Comparison of ENCODE assay signal across 1 cellular context in genomic region chr1:231528175-231529029, GRCh38.
TF ChIP-seq lines count a peak whose summit lies in the region.

Gene TSNAX (plus strand): TSS chr1:231528669. CDS start chr1:231528811, 142 bp downstream.

TF ChIP-seq in GM12878, 131 proteins besides CTCF, POLR2A, EP300 and RAD21 (continued from another document):
- TF ChIP-seq, protein P1, sequence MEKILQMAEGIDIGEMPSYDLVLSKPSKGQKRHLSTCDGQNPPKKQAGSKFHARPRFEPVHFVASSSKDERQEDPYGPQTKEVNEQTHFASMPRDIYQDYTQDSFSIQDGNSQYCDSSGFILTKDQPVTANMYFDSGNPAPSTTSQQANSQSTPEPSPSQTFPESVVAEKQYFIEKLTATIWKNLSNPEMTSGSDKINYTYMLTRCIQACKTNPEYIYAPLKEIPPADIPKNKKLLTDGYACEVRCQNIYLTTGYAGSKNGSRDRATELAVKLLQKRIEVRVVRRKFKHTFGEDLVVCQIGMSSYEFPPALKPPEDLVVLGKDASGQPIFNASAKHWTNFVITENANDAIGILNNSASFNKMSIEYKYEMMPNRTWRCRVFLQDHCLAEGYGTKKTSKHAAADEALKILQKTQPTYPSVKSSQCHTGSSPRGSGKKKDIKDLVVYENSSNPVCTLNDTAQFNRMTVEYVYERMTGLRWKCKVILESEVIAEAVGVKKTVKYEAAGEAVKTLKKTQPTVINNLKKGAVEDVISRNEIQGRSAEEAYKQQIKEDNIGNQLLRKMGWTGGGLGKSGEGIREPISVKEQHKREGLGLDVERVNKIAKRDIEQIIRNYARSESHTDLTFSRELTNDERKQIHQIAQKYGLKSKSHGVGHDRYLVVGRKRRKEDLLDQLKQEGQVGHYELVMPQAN (conservative IDR thresholded peaks at IDR 0.05) = peak; percentile 89
- TF ChIP-seq ASH2L (IDR thresholded peaks at IDR 0.05; ENCODE audit: borderline replicate concordance, low read depth) (0 out of 2 replicates have a peak, but pooled peaks have one; percentile 28), ZNF622 (IDR thresholded peaks at IDR 0.05) (no peak), CREM (IDR thresholded peaks at IDR 0.05; ENCODE audit: low read depth) (peak; percentile 79), RFX5 (IDR thresholded peaks at IDR 0.05; ENCODE audit: low read depth, low read length) (no peak), SPI1 (IDR thresholded peaks at IDR 0.05; ENCODE audit: borderline replicate concordance, insufficient read depth, low read depth, low read length) (no peak), ZBED1 (IDR thresholded peaks at IDR 0.05; ENCODE audit: borderline replicate concordance) (no peak), ATF2 (IDR thresholded peaks at IDR 0.05; ENCODE audit: low read length) (no peak), ATF7 (IDR thresholded peaks at IDR 0.05; ENCODE audit: low read depth) (0 out of 2 replicates have a peak, but pooled peaks have one; percentile 41), NR2C2 (IDR thresholded peaks at IDR 0.05; ENCODE audit: borderline replicate concordance, control insufficient read depth, insufficient read length, low read depth) (no peak), RAD51 (IDR thresholded peaks at IDR 0.05) (peak; percentile 31; the same call in 1 of the 2 replicates), CBFB (IDR thresholded peaks at IDR 0.05; ENCODE audit: low read depth) (peak; percentile 84), MAX (IDR thresholded peaks at IDR 0.05; ENCODE audit: low read depth, low read length) (peak; percentile 19), RCOR1 (conservative IDR thresholded peaks at IDR 0.05; ENCODE audit: low read depth, low read length) (no peak), PAX5 (IDR thresholded peaks at IDR 0.05; ENCODE audit: borderline replicate concordance, low read depth, low read length) (no peak), USF1 (IDR thresholded peaks at IDR 0.05; ENCODE audit: borderline replicate concordance, extremely low read length, insufficient read depth, low read depth, low read length) (no peak), E4F1 (IDR thresholded peaks at IDR 0.05; ENCODE audit: borderline replicate concordance, partially characterized antibody) (peak; percentile 18), MTA3 (IDR thresholded peaks at IDR 0.05; ENCODE audit: borderline replicate concordance, low read length) (no peak), MYC (IDR thresholded peaks at IDR 0.05; ENCODE audit: insufficient read depth, insufficient read length, insufficient replicate concordance, low read length, severe bottlenecking) (peak; percentile 44), DPF2 (IDR thresholded peaks at IDR 0.05) (no peak; the same call in 1 of the 2 replicates), BACH1 (IDR thresholded peaks at IDR 0.05; ENCODE audit: borderline replicate concordance) (0 out of 2 replicates have a peak, but pooled peaks have one; percentile 47), CEBPB (IDR thresholded peaks at IDR 0.05; ENCODE audit: borderline replicate concordance in 1 of 2, low read depth in 2 of 2, low read length in 2 of 2) (no peak), MTA2 (IDR thresholded peaks at IDR 0.05; ENCODE audit: low read depth) (no peak), NR2C1 (IDR thresholded peaks at IDR 0.05) (peak; percentile 39; the same call in 1 of the 2 replicates), ZNF217 (IDR thresholded peaks at IDR 0.05) (no peak), ESRRA (IDR thresholded peaks at IDR 0.05; ENCODE audit: low read length) (0 out of 2 replicates have a peak, but pooled peaks have one; percentile 11), ZBTB33 (IDR thresholded peaks at IDR 0.05) (0 out of 2 replicates have a peak, but pooled peaks have one; percentile 70), POLR2AphosphoS5 (IDR thresholded peaks at IDR 0.05; ENCODE audit: low read length) (peak; percentile 95)
- TF ChIP-seq, protein P2, sequence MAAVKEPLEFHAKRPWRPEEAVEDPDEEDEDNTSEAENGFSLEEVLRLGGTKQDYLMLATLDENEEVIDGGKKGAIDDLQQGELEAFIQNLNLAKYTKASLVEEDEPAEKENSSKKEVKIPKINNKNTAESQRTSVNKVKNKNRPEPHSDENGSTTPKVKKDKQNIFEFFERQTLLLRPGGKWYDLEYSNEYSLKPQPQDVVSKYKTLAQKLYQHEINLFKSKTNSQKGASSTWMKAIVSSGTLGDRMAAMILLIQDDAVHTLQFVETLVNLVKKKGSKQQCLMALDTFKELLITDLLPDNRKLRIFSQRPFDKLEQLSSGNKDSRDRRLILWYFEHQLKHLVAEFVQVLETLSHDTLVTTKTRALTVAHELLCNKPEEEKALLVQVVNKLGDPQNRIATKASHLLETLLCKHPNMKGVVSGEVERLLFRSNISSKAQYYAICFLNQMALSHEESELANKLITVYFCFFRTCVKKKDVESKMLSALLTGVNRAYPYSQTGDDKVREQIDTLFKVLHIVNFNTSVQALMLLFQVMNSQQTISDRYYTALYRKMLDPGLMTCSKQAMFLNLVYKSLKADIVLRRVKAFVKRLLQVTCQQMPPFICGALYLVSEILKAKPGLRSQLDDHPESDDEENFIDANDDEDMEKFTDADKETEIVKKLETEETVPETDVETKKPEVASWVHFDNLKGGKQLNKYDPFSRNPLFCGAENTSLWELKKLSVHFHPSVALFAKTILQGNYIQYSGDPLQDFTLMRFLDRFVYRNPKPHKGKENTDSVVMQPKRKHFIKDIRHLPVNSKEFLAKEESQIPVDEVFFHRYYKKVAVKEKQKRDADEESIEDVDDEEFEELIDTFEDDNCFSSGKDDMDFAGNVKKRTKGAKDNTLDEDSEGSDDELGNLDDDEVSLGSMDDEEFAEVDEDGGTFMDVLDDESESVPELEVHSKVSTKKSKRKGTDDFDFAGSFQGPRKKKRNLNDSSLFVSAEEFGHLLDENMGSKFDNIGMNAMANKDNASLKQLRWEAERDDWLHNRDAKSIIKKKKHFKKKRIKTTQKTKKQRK (IDR thresholded peaks at IDR 0.05; ENCODE audit: low read depth, low read length) = no peak
- TF ChIP-seq, protein P3, sequence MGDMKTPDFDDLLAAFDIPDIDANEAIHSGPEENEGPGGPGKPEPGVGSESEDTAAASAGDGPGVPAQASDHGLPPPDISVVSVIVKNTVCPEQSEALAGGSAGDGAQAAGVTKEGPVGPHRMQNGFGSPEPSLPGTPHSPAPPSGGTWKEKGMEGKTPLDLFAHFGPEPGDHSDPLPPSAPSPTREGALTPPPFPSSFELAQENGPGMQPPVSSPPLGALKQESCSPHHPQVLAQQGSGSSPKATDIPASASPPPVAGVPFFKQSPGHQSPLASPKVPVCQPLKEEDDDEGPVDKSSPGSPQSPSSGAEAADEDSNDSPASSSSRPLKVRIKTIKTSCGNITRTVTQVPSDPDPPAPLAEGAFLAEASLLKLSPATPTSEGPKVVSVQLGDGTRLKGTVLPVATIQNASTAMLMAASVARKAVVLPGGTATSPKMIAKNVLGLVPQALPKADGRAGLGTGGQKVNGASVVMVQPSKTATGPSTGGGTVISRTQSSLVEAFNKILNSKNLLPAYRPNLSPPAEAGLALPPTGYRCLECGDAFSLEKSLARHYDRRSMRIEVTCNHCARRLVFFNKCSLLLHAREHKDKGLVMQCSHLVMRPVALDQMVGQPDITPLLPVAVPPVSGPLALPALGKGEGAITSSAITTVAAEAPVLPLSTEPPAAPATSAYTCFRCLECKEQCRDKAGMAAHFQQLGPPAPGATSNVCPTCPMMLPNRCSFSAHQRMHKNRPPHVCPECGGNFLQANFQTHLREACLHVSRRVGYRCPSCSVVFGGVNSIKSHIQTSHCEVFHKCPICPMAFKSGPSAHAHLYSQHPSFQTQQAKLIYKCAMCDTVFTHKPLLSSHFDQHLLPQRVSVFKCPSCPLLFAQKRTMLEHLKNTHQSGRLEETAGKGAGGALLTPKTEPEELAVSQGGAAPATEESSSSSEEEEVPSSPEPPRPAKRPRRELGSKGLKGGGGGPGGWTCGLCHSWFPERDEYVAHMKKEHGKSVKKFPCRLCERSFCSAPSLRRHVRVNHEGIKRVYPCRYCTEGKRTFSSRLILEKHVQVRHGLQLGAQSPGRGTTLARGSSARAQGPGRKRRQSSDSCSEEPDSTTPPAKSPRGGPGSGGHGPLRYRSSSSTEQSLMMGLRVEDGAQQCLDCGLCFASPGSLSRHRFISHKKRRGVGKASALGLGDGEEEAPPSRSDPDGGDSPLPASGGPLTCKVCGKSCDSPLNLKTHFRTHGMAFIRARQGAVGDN (IDR thresholded peaks at IDR 0.05) = no peak; the same call in 1 of the 2 replicates
- TF ChIP-seq, protein P4, sequence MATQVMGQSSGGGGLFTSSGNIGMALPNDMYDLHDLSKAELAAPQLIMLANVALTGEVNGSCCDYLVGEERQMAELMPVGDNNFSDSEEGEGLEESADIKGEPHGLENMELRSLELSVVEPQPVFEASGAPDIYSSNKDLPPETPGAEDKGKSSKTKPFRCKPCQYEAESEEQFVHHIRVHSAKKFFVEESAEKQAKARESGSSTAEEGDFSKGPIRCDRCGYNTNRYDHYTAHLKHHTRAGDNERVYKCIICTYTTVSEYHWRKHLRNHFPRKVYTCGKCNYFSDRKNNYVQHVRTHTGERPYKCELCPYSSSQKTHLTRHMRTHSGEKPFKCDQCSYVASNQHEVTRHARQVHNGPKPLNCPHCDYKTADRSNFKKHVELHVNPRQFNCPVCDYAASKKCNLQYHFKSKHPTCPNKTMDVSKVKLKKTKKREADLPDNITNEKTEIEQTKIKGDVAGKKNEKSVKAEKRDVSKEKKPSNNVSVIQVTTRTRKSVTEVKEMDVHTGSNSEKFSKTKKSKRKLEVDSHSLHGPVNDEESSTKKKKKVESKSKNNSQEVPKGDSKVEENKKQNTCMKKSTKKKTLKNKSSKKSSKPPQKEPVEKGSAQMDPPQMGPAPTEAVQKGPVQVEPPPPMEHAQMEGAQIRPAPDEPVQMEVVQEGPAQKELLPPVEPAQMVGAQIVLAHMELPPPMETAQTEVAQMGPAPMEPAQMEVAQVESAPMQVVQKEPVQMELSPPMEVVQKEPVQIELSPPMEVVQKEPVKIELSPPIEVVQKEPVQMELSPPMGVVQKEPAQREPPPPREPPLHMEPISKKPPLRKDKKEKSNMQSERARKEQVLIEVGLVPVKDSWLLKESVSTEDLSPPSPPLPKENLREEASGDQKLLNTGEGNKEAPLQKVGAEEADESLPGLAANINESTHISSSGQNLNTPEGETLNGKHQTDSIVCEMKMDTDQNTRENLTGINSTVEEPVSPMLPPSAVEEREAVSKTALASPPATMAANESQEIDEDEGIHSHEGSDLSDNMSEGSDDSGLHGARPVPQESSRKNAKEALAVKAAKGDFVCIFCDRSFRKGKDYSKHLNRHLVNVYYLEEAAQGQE (IDR thresholded peaks at IDR 0.05; ENCODE audit: low read depth, low read length) = no peak
- TF ChIP-seq, protein P5, sequence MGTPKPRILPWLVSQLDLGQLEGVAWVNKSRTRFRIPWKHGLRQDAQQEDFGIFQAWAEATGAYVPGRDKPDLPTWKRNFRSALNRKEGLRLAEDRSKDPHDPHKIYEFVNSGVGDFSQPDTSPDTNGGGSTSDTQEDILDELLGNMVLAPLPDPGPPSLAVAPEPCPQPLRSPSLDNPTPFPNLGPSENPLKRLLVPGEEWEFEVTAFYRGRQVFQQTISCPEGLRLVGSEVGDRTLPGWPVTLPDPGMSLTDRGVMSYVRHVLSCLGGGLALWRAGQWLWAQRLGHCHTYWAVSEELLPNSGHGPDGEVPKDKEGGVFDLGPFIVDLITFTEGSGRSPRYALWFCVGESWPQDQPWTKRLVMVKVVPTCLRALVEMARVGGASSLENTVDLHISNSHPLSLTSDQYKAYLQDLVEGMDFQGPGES (IDR thresholded peaks at IDR 0.05) = no peak; the same call in 1 of the 2 replicates
- TF ChIP-seq, protein P6, sequence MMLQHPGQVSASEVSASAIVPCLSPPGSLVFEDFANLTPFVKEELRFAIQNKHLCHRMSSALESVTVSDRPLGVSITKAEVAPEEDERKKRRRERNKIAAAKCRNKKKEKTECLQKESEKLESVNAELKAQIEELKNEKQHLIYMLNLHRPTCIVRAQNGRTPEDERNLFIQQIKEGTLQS (IDR thresholded peaks at IDR 0.05; ENCODE audit: borderline replicate concordance, extremely low read depth, low read depth, low read length) = 0 out of 2 replicates have a peak, but pooled peaks have one; percentile 6
